ENCODE assay signal across 19 cellular contexts in genomic region chr11:33534575-33534974, GRCh38.
DNase-seq lines count a peak whose midpoint lies in the region; ATAC-seq and TF ChIP-seq lines count a peak whose summit lies in the region.
"Had no signal": no experiment of that assay in that cellular context is flagged by ENCODE, and none has a peak within 500 bp of the region (broad histone marks: within the 10 kb centered on the region; RNA-seq: fewer than 3 reads in every experiment).

No MANE protein-coding gene starts in this region.

- H3K9me3 Mint-ChIP-seq in WTC11: peaks cover 13% of the 10 kb centered on the region
- H3K9me3 Mint-ChIP-seq: H9 had no signal

- H3K36me3 ChIP-seq in mammary epithelial cell (ENCODE audit: insufficient read depth, low read length): no peaks in the 10 kb centered on the region
- H3K36me3 ChIP-seq in breast epithelium: no peaks in the 10 kb centered on the region
- no peaks in the 10 kb centered on the region for H3K36me3 ChIP-seq in smooth muscle cell (ENCODE audit: low read depth)

- no peaks in the 10 kb centered on the region for H4K20me1 ChIP-seq in mammary epithelial cell (ENCODE audit: insufficient read depth, low read length)
- no peaks in the 10 kb centered on the region for H4K20me1 ChIP-seq in smooth muscle cell (ENCODE audit: low read depth)

- ATAC-seq in WTC11: no peak
- ATAC-seq: GM12878 had no signal

- H3K4me3 ChIP-seq in mammary epithelial cell (replicated peaks in 1 of 3; ENCODE audit: insufficient read depth in 1 of 3, low read depth in 2 of 3, low read length in 3 of 3) (no peak overlapping the region), breast epithelium (no peak overlapping the region), smooth muscle cell (no peak overlapping the region)
- H3K4me3 ChIP-seq: GM12878 had no signal

- dilution Hi-C loops in mammary epithelial cell (cut with HindIII; ENCODE audit: low sequenced_read_pairs): no loop called here

- H3K27me3 ChIP-seq in mammary epithelial cell (ENCODE audit: insufficient read depth, low read length) (no peaks in the 10 kb centered on the region), breast epithelium (no peaks in the 10 kb centered on the region), smooth muscle cell (ENCODE audit: low read depth) (no peaks in the 10 kb centered on the region)

- TF ChIP-seq POLR2A in breast epithelium (IDR thresholded peaks at IDR 0.05): no peak

- H2AFZ ChIP-seq in mammary epithelial cell (ENCODE audit: low read depth, low read length) (no peak overlapping the region), smooth muscle cell (ENCODE audit: low read depth) (no peak overlapping the region)

- intact Hi-C loops in mammary epithelial cell (cut with micrococcal nuclease): no loop called here
- intact Hi-C loops in breast epithelium (cut with DNase I; ENCODE audit: low total_unique reads): no loop called here

- H3K4me1 Mint-ChIP-seq in WTC11: no peaks in the 10 kb centered on the region; the same call in 1 of the 2 replicates
- H3K4me1 Mint-ChIP-seq: IgD-negative memory B cell had no signal

- H3K27ac ChIP-seq in mammary epithelial cell (ENCODE audit: insufficient read depth, low read depth, low read length) (no peak overlapping the region), breast epithelium (no peak overlapping the region), epithelial cell of prostate (peak overlapping the region; percentile 31), smooth muscle cell (ENCODE audit: low read depth) (peak overlapping the region; percentile 54)

- in situ Hi-C loops in mammary epithelial cell (cut with MboI; ENCODE audit: low sequenced_read_pairs in 2 of 2): no loop called here
- in situ Hi-C loops in G401 (cut with HindIII; ENCODE audit: low sequenced_read_pairs): no loop called here

- H3K9me3 ChIP-seq in mammary epithelial cell (replicated peaks; ENCODE audit: insufficient read depth, low read length) (peaks cover 3% of the 10 kb centered on the region), breast epithelium (peaks cover 0 to 3% of the 10 kb centered on the region in 2 donors), smooth muscle cell (replicated peaks; ENCODE audit: low read depth) (no peaks in the 10 kb centered on the region)

- 82% methylated on average over 1 of the region's 1 CpG for whole genome bisulfite sequencing in mammary epithelial cell (ENCODE audit: low coverage, missing lambda C conversion rate)
- WGBS in smooth muscle cell (ENCODE audit: low lambda C conversion rate): 92% methylated on average over 1 of the region's 1 CpG

- POLR2A ChIA-PET in WTC11 (lab: Charles Lee): no interaction called here

- TF ChIP-seq CTCF in mammary epithelial cell (conservative IDR thresholded peaks at IDR 0.05 in 1 of 2, IDR thresholded peaks at IDR 0.05 in 1 of 2; ENCODE audit: extremely low read depth in 1 of 2, insufficient read depth in 1 of 2, low read depth in 1 of 2, low read length in 2 of 2) (no peak), breast epithelium (IDR thresholded peaks at IDR 0.05) (no peak), smooth muscle cell (IDR thresholded peaks at IDR 0.05; ENCODE audit: borderline replicate concordance, insufficient read depth, poor library complexity, severe bottlenecking) (no peak), WTC11 (IDR thresholded peaks at IDR 0.05) (no peak)

- no peaks in the 10 kb centered on the region for H3K27me3 Mint-ChIP-seq in WTC11 (ENCODE audit: low read depth)

- peak; percentile 81 for DNase-seq in mammary epithelial cell
- DNase-seq in breast epithelium (ENCODE audit: low spot score in 2 of 2): no peak
- peak; percentile 42 for DNase-seq in RPMI7951 (ENCODE audit: low read depth)
- DNase-seq in epithelial cell of prostate (ENCODE audit: low read depth, low spot score): peak; percentile 36
- DNase-seq in smooth muscle cell (lab: John Stamatoyannopoulos, UW; ENCODE audit: unreplicated experiment): no peak
- DNase-seq in WTC11 (ENCODE audit: low spot score): no peak
- no peak for DNase-seq in G401 (ENCODE audit: low spot score)
- DNase-seq in SK-N-DZ (ENCODE audit: low spot score): no peak
- DNase-seq: 8988T; C1 segment of cervical spinal cord; H9; NCI-H1436 treated with DMSO at 0.1 percent for 48 hours; NCI-H2081; NCI-H524 treated with DMSO at 0.1 percent for 48 hours; NK-92 treated with Interleukin-12 subunit alpha and Interleukin-12 subunit beta, amount 100 ng/mL, for 24 hours; OCI-M1; Right ventricle myocardium superior had no signal

- H3K4me2 ChIP-seq in mammary epithelial cell (ENCODE audit: insufficient read depth, low read depth, low read length): no peak overlapping the region
- H3K4me2 ChIP-seq in smooth muscle cell: no peak overlapping the region

- H3K27ac Mint-ChIP-seq in WTC11: no peak overlapping the region
- H3K27ac Mint-ChIP-seq: H9, IgD-negative memory B cell had no signal

- no peak overlapping the region for H3K4me3 Mint-ChIP-seq in WTC11
- H3K4me3 Mint-ChIP-seq: H9, IgD-negative memory B cell had no signal

- no peaks in the 10 kb centered on the region for H3K4me1 ChIP-seq in mammary epithelial cell (ENCODE audit: insufficient read depth, low read length)
- H3K4me1 ChIP-seq in breast epithelium: no peaks in the 10 kb centered on the region
- H3K4me1 ChIP-seq in smooth muscle cell (ENCODE audit: low read depth): no peaks in the 10 kb centered on the region

- BruUV-seq in mammary epithelial cell (replicated peaks; lab: Mats Ljungman, UMichigan): no TSS peak

- H3K79me2 ChIP-seq in mammary epithelial cell (ENCODE audit: insufficient read depth, low read length) (no peaks in the 10 kb centered on the region), smooth muscle cell (ENCODE audit: low read depth) (no peaks in the 10 kb centered on the region)

- peaks cover 23% of the 10 kb centered on the region for H3F3A ChIP-seq in smooth muscle cell (ENCODE audit: low read depth)

- H3K9ac ChIP-seq in mammary epithelial cell (ENCODE audit: insufficient read depth, low read length) (no peak overlapping the region), smooth muscle cell (ENCODE audit: low read depth) (no peak overlapping the region)

- CTCF ChIA-PET in mammary epithelial cell (lab: Charles Lee; ENCODE audit: low non-redundant PET) (no interaction called here), WTC11 (lab: Charles Lee) (no interaction called here)

- 0 out of 2 replicates have a peak, but pooled peaks cover 3% of the 10 kb centered on the region for H3K36me3 Mint-ChIP-seq in WTC11

TF ChIP-seq in WTC11, 78 proteins besides CTCF, POLR2A, EP300 and RAD21:
- no peak for TF ChIP-seq ZNF423 (CRISPR knock-in tag; IDR thresholded peaks at IDR 0.05)
- no peak for TF ChIP-seq STAT6 (CRISPR knock-in tag; conservative IDR thresholded peaks at IDR 0.05; ENCODE audit: low read depth)
- no peak for TF ChIP-seq NR3C1 (CRISPR knock-in tag; conservative IDR thresholded peaks at IDR 0.05; ENCODE audit: low read depth)

Comparison
In these comparisons a context has a peak if more than half of its experiments do, and no peak if none do; other contexts are left out.
1. DNase-seq: peak in mammary epithelial cell (single experiment), RPMI7951 (single experiment) and epithelial cell of prostate (single experiment); none in breast epithelium (0 of 2), smooth muscle cell (single experiment), WTC11 (single experiment), G401 (single experiment) and SK-N-DZ (single experiment).
2. H3K27ac ChIP-seq: peak in epithelial cell of prostate (single experiment) and smooth muscle cell (single experiment); none in mammary epithelial cell (single experiment) and breast epithelium (0 of 2).